ENCODE assay signal across 9 cellular contexts in the genomic region with DNA sequence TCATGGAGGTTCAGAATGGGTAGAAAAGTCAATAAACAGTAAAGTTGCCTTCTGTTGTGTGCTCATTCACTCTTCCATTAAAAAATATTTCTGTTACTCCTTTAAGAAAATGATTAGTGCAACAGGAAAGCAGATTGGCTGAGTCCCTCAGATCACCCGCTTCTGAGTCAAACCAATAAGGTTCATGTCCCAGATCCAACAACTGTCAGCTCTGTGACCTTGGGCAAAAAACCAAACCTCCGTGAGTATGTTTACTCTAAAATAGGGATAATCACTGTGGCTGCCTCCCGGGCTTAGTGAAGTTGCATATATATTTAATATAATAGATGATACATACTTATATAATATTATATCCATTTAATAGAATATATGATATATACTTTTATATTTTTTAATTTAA.
"Had no signal": no experiment of that assay in that cellular context is flagged by ENCODE, and none has a peak within 500 bp of the region (broad histone marks: within the 10 kb centered on the region; RNA-seq: fewer than 3 reads in every experiment).

No MANE protein-coding gene starts in this region.

- ATAC-seq: GM23338, HCT116 had no signal

- H3K27ac Mint-ChIP-seq: GM23338, H9, HFFc6 had no signal

- H3K4me3 Mint-ChIP-seq: GM23338, H9, HFFc6 had no signal

- H3K4me1 ChIP-seq: HAP-1 had no signal

- H3K9me3 ChIP-seq: HAP-1 had no signal

- H3K4me3 ChIP-seq: GM23248, GM23338, HAP-1 had no signal

- H3K27ac ChIP-seq: GM23248 had no signal

- DNase-seq: GM23248, GOT3, H7, H9, HCEC 1CT, HFFc6 had no signal

- H3K9me3 Mint-ChIP-seq: H9 had no signal

- H3K36me3 ChIP-seq: HAP-1 had no signal
